ENCODE assay signal across 8 cellular contexts in genomic region chr4:38674206-38675144, GRCh38. TPM values are rescaled to one million over a fixed set of nuclear protein-coding genes. Genes with fewer than 3 reads are reported as not detected.
DNase-seq lines count a peak whose midpoint lies in the region; ATAC-seq and TF ChIP-seq lines count a peak whose summit lies in the region.

No MANE protein-coding gene starts in this region.

- H3K4me1 ChIP-seq in ACC112 (ENCODE audit: control insufficient read depth, insufficient read depth, low read length, unreplicated experiment): peaks cover 74% of the 10 kb centered on the region
- peaks cover 48 to 84% of the 10 kb centered on the region in 2 donors for H3K4me1 ChIP-seq in muscle layer of duodenum (ENCODE audit: control insufficient read depth in 1 of 2, insufficient read depth in 2 of 2, low read length in 2 of 2)

- peaks cover 8% of the 10 kb centered on the region; the same call in 1 of the 2 replicates for H3K36me3 ChIP-seq in ACC112 (ENCODE audit: insufficient read depth, low read length)
- no peaks in the 10 kb centered on the region for H3K36me3 ChIP-seq in muscle layer of duodenum (ENCODE audit: control insufficient read depth in 1 of 2, insufficient read depth in 2 of 2, low read length in 2 of 2)

- peaks cover 92% of the 10 kb centered on the region for H3K79me2 ChIP-seq in ACC112 (ENCODE audit: control insufficient read depth, insufficient read depth, low read length, unreplicated experiment)

- TF ChIP-seq CTCF in coronary artery (IDR thresholded peaks at IDR 0.05): no peak

- H3K4me3 ChIP-seq in ACC112 (ENCODE audit: low read depth, low read length): peak overlapping the region; percentile 15; the same call in 1 of the 2 replicates
- H3K4me3 ChIP-seq in coronary artery: peak overlapping the region; percentile 56
- peak overlapping the region; percentile 1 to 37 for H3K4me3 ChIP-seq in muscle layer of duodenum (ENCODE audit: low read depth in 1 of 2, low read length in 2 of 2)

- ATAC-seq in HG03354 (IDR thresholded peaks at IDR 0.05; ENCODE audit: poor library complexity, severe bottlenecking, unreplicated experiment) (peak; percentile 34), GM19035 (IDR thresholded peaks at IDR 0.05; ENCODE audit: unreplicated experiment) (no peak), esophagus mucosa (no peak), GM19328 (IDR thresholded peaks at IDR 0.05; ENCODE audit: unreplicated experiment) (no peak)

- H3K9me3 ChIP-seq in muscle layer of duodenum (ENCODE audit: control insufficient read depth in 1 of 2, low read length in 2 of 2): no peaks in the 10 kb centered on the region

- no peak for DNase-seq in coronary artery (ENCODE audit: low spot score)
- no peak for DNase-seq in GM19240 (ENCODE audit: insufficient read length, low spot score)

- H3K27me3 ChIP-seq in ACC112 (ENCODE audit: insufficient read depth, low read length) (no peaks in the 10 kb centered on the region), muscle layer of duodenum (ENCODE audit: low read depth, low read length) (no peaks in the 10 kb centered on the region)

- H3K27ac ChIP-seq in ACC112 (ENCODE audit: low read depth, low read length): peak overlapping the region; percentile 69; the same call in 1 of the 2 replicates
- H3K27ac ChIP-seq in coronary artery: peak overlapping the region; percentile 81 to 82
- H3K27ac ChIP-seq in muscle layer of duodenum (ENCODE audit: low read length): peak overlapping the region; percentile 95

- no peak overlapping the region for H2AFZ ChIP-seq in ACC112 (ENCODE audit: low read length, unreplicated experiment)

RNA-seq across cellular contexts. Expression of gene KLF3, which starts 10.5 kb away (rescaled TPM):
- total RNA-seq in esophagus mucosa: 77.8 TPM
